Comparison of ENCODE assay signal across 30 cellular contexts in the genomic region with DNA sequence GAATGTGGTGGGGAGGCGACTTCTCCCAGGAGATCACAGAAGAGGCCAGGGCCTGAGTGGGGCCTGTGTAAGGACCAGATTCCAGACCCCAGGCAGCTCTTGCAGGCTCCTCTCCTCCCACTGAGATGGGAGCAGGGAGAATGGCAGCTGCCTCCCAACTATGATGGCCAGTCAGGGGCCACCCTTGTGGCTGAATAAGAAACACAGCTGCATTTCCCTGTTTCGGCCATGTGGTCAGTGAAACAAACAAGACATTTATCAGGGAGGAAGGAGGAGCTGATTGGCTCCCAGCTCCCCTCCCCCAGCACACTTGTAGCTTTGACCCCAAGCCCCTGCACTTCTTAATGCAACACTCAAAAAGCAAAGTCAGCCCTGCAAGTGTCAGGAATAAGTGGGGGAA.
DNase-seq lines count a peak whose midpoint lies in the region; ATAC-seq and TF ChIP-seq lines count a peak whose summit lies in the region.
"Had no signal": no experiment of that assay in that cellular context is flagged by ENCODE, and none has a peak within 500 bp of the region (broad histone marks: within the 10 kb centered on the region; RNA-seq: fewer than 3 reads in every experiment).

No MANE protein-coding gene starts in this region.

- POLR2A ChIA-PET in SK-N-SH (lab: Yijun Ruan, JAX): interaction anchor here (0.9 kb wide), 1 partner anchor 28 kb away, joined by 3 read pairs; no protein-coding TSS in a partner anchor

- H3K36me3 Mint-ChIP-seq in nephron (ENCODE audit: low read depth): no peaks in the 10 kb centered on the region
- H3K36me3 Mint-ChIP-seq: activated naive CD4-positive, alpha-beta T cell treated with anti-CD3 and anti-CD28 coated beads, Interleukin-2, amount 50 U/mL, for 72 hours; natural killer cell; stimulated activated naive B cell treated with anti-CD40 and anti-IgM and Interleukin-4, amounts not matched to agents 10 μg/mL and 1 μg/mL and 100 μg/mL, for 72 hours had no signal

- ATAC-seq in SK-N-SH treated with all-trans-retinoic acid at 6 μM for 48 hours: no peak
- ATAC-seq in HG03175 (IDR thresholded peaks at IDR 0.05; ENCODE audit: unreplicated experiment): no peak
- no peak for ATAC-seq in GM19397 (IDR thresholded peaks at IDR 0.05; ENCODE audit: unreplicated experiment)
- ATAC-seq in activated CD4-positive, CD25-positive, alpha-beta regulatory T cell treated with anti-CD3 and anti-CD28 coated beads, Interleukin-2, amount 50 U/mL, for 24 hours: no peak
- ATAC-seq: activated naive CD4-positive, alpha-beta T cell treated with anti-CD3 and anti-CD28 coated beads, Interleukin-2, amount 50 U/mL, for 72 hours; gastrocnemius medialis; GM12878; natural killer cell; stimulated activated naive B cell treated with anti-CD40 and anti-IgM and Interleukin-4, amounts not matched to agents 10 μg/mL and 1 μg/mL and 100 μg/mL, for 72 hours had no signal

- H3K4me1 ChIP-seq in SK-N-SH (ENCODE audit: control insufficient read depth in 1 of 2, insufficient read depth in 2 of 2, low read depth in 1 of 2, low read length in 1 of 2): peaks cover 0 to 17% of the 10 kb centered on the region in 2 experiments; a peak in 1 of 4 replicates
- H3K4me1 ChIP-seq: BE2C, Caco-2, esophagus muscularis mucosa, gastrocnemius medialis, thyroid gland had no signal

- H3K9me2 ChIP-seq in SK-N-SH: no peaks in the 10 kb centered on the region

- H4K20me1 ChIP-seq in SK-N-SH (ENCODE audit: insufficient read depth): no peaks in the 10 kb centered on the region

- H3K4me3 Mint-ChIP-seq in nephron: no peak overlapping the region
- H3K4me3 Mint-ChIP-seq: activated CD4-positive, alpha-beta T cell treated with anti-CD3 and anti-CD28 coated beads, Interleukin-2, amount 10 ng/mL, durations not matched to agents 7 days and 5 days; natural killer cell; stimulated activated naive B cell treated with anti-CD40 and anti-IgM and Interleukin-4, amounts not matched to agents 10 μg/mL and 1 μg/mL and 100 μg/mL, for 72 hours; T-helper 1 cell treated with Interleukin-12 subunit alpha and Interleukin-12 subunit beta and Interleukin-4 antibody, amounts not matched to agents 30 μg/mL and 1 μg/mL, for 36 hours had no signal

- H3K79me2 ChIP-seq in SK-N-SH (ENCODE audit: insufficient read depth): no peaks in the 10 kb centered on the region

- TF ChIP-seq CTCF in SK-N-SH (IDR thresholded peaks at IDR 0.05) (no peak), nephron (IDR thresholded peaks at IDR 0.05; ENCODE audit: unreplicated experiment in 3 of 3) (no peak)

- no peak overlapping the region for H2AFZ ChIP-seq in SK-N-SH (ENCODE audit: low read depth)

- peak; percentile 46 for DNase-seq in SK-N-SH
- peak; percentile 61 for DNase-seq in globus pallidus (ENCODE audit: low spot score)
- DNase-seq in NCI-H510A (lab: John Stamatoyannopoulos, UW): no peak
- DNase-seq: activated CD4-positive, alpha-beta T cell treated with anti-CD3 and anti-CD28 coated beads, Interleukin-2, amount 10 ng/mL, durations not matched to agents 7 days and 5 days; BE2C; Caco-2; DND-41; effector memory CD4-positive, alpha-beta T cell; gastrocnemius medialis; kidney; mammary epithelial cell; natural killer cell; NCI-H1105; NCI-H2081; NCI-H446; NK-92 treated with Interleukin-12 subunit alpha and Interleukin-12 subunit beta, amount 100 ng/mL, for 24 hours; SHP77 treated with DMSO at 0.1 percent for 48 hours; stimulated activated CD4-positive, alpha-beta T cell treated with anti-CD3 and anti-CD28 coated beads, Interleukin-2, amount 100 ng/mL, for 24 hours; stimulated activated naive B cell treated with anti-CD40 and anti-IgM and Interleukin-4, amounts not matched to agents 10 μg/mL and 1 μg/mL and 100 μg/mL, for 72 hours; thyroid gland had no signal

- no peaks in the 10 kb centered on the region for H3F3A ChIP-seq in SK-N-SH (replicated peaks; ENCODE audit: insufficient read depth)

- H3K4me3 ChIP-seq in SK-N-SH (ENCODE audit: low read depth in 2 of 2, low read length in 1 of 2): no peak overlapping the region
- H3K4me3 ChIP-seq: esophagus muscularis mucosa, gastrocnemius medialis, GM12878, skin epidermis, thyroid gland had no signal

- H3K27ac Mint-ChIP-seq in nephron: peak overlapping the region in 2 of 3 experiments; percentile 58 to 66
- H3K27ac Mint-ChIP-seq: activated CD4-positive, alpha-beta T cell treated with anti-CD3 and anti-CD28 coated beads, Interleukin-2, amount 10 ng/mL, durations not matched to agents 7 days and 5 days; activated naive CD4-positive, alpha-beta T cell treated with anti-CD3 and anti-CD28 coated beads, Interleukin-2, amount 50 U/mL, for 72 hours; natural killer cell; stimulated activated naive B cell treated with anti-CD40 and anti-IgM and Interleukin-4, amounts not matched to agents 10 μg/mL and 1 μg/mL and 100 μg/mL, for 72 hours; T-helper 1 cell treated with Interleukin-12 subunit alpha and Interleukin-12 subunit beta and Interleukin-4 antibody, amounts not matched to agents 30 μg/mL and 1 μg/mL, for 36 hours had no signal

- no peak overlapping the region for H3K9ac ChIP-seq in SK-N-SH

- peaks cover 24% of the 10 kb centered on the region for H3K27me3 Mint-ChIP-seq in nephron (ENCODE audit: low read depth)
- H3K27me3 Mint-ChIP-seq: activated CD4-positive, alpha-beta T cell treated with anti-CD3 and anti-CD28 coated beads, Interleukin-2, amount 10 ng/mL, durations not matched to agents 7 days and 5 days had no signal

- H3K27ac ChIP-seq in SK-N-SH (ENCODE audit: low read depth in 2 of 2, low read length in 1 of 2): no peak overlapping the region
- H3K27ac ChIP-seq: esophagus muscularis mucosa, gastrocnemius medialis, skin epidermis, thyroid gland had no signal

- H3K4me2 ChIP-seq in SK-N-SH: no peak overlapping the region

- no peaks in the 10 kb centered on the region for H3K9me3 Mint-ChIP-seq in nephron
- H3K9me3 Mint-ChIP-seq: activated CD4-positive, alpha-beta T cell treated with anti-CD3 and anti-CD28 coated beads, Interleukin-2, amount 10 ng/mL, durations not matched to agents 7 days and 5 days; activated naive CD4-positive, alpha-beta T cell treated with anti-CD3 and anti-CD28 coated beads, Interleukin-2, amount 50 U/mL, for 72 hours; natural killer cell; stimulated activated naive B cell treated with anti-CD40 and anti-IgM and Interleukin-4, amounts not matched to agents 10 μg/mL and 1 μg/mL and 100 μg/mL, for 72 hours; T-helper 1 cell treated with Interleukin-12 subunit alpha and Interleukin-12 subunit beta and Interleukin-4 antibody, amounts not matched to agents 30 μg/mL and 1 μg/mL, for 36 hours had no signal

- H3K36me3 ChIP-seq in SK-N-SH (replicated peaks in 1 of 2; ENCODE audit: control insufficient read depth in 1 of 2, insufficient read depth in 2 of 2, low read length in 1 of 2): no peaks in the 10 kb centered on the region
- H3K36me3 ChIP-seq: BE2C, esophagus muscularis mucosa, gastrocnemius medialis, thyroid gland had no signal

- WGBS in SK-N-SH (ENCODE audit: low lambda C conversion rate): 29% methylated on average over 2 of the region's 2 CpGs

- H3K27me3 ChIP-seq in SK-N-SH (ENCODE audit: insufficient read depth): no peaks in the 10 kb centered on the region
- H3K27me3 ChIP-seq: BE2C, gastrocnemius medialis, thyroid gland had no signal

- no peaks in the 10 kb centered on the region for H3K9me3 ChIP-seq in SK-N-SH
- H3K9me3 ChIP-seq: BE2C, Caco-2, esophagus muscularis mucosa, gastrocnemius medialis, thyroid gland had no signal

- no peak for TF ChIP-seq RAD21 in SK-N-SH (IDR thresholded peaks at IDR 0.05; ENCODE audit: low read length)

- peaks cover 22% of the 10 kb centered on the region for H3K4me1 Mint-ChIP-seq in nephron
- H3K4me1 Mint-ChIP-seq: activated CD4-positive, alpha-beta T cell treated with anti-CD3 and anti-CD28 coated beads, Interleukin-2, amount 10 ng/mL, durations not matched to agents 7 days and 5 days had no signal

- CTCF ChIA-PET in SK-N-SH (lab: Yijun Ruan, JAX): interaction anchor here (1.1 to 1.4 kb wide), 4 partner anchors 10 to 116 kb away, joined by 3 to 6 read pairs (median 4); no protein-coding TSS in a partner anchor

- TF ChIP-seq EP300 in SK-N-SH (IDR thresholded peaks at IDR 0.05; ENCODE audit: borderline replicate concordance in 1 of 2, low read depth in 1 of 2, low read length in 1 of 2): no peak

TF ChIP-seq in SK-N-SH, 30 proteins besides CTCF, POLR2A, EP300 and RAD21 (continues in another document):
- TF ChIP-seq NRF1 (IDR thresholded peaks at IDR 0.05; ENCODE audit: low read depth, low read length) (no peak), TEAD4 (IDR thresholded peaks at IDR 0.05; ENCODE audit: borderline replicate concordance, insufficient read depth) (no peak), FOSL2 (IDR thresholded peaks at IDR 0.05; ENCODE audit: borderline replicate concordance, low read depth) (no peak)
- TF ChIP-seq, protein P1, sequence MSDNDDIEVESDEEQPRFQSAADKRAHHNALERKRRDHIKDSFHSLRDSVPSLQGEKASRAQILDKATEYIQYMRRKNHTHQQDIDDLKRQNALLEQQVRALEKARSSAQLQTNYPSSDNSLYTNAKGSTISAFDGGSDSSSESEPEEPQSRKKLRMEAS (IDR thresholded peaks at IDR 0.05; ENCODE audit: low read depth): no peak

TF ChIP-seq in SK-N-SH treated with all-trans-retinoic acid at 6 μM for 48 hours, 23 proteins besides CTCF, POLR2A, EP300 and RAD21 (continues in another document):
- TF ChIP-seq, protein P2, sequence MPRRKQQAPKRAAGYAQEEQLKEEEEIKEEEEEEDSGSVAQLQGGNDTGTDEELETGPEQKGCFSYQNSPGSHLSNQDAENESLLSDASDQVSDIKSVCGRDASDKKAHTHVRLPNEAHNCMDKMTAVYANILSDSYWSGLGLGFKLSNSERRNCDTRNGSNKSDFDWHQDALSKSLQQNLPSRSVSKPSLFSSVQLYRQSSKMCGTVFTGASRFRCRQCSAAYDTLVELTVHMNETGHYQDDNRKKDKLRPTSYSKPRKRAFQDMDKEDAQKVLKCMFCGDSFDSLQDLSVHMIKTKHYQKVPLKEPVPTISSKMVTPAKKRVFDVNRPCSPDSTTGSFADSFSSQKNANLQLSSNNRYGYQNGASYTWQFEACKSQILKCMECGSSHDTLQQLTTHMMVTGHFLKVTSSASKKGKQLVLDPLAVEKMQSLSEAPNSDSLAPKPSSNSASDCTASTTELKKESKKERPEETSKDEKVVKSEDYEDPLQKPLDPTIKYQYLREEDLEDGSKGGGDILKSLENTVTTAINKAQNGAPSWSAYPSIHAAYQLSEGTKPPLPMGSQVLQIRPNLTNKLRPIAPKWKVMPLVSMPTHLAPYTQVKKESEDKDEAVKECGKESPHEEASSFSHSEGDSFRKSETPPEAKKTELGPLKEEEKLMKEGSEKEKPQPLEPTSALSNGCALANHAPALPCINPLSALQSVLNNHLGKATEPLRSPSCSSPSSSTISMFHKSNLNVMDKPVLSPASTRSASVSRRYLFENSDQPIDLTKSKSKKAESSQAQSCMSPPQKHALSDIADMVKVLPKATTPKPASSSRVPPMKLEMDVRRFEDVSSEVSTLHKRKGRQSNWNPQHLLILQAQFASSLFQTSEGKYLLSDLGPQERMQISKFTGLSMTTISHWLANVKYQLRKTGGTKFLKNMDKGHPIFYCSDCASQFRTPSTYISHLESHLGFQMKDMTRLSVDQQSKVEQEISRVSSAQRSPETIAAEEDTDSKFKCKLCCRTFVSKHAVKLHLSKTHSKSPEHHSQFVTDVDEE (CRISPR knock-in tag; IDR thresholded peaks at IDR 0.05): no peak
